In the genomic region with DNA sequence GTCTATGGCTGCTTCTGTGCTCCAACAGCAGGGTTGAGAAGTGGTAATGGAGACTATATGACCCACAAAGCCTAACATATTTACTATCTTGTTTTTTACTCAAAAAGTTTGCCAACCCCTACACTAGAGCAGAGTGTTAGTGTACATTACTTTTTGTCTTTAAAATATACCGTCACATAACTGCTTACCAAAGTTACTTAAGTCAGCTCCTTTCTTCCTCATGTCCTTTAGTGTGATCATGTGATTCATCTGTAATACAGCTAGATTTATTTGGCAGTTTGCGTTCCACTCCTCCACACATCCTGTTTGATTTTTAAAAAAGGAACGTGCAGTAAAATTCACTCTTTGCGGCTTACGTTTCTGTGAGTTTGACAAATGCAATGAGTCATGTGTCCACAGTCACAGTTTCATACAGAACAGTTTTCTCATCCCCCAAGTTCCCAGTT, we compare ENCODE assay signal across 8 cellular contexts.
A peak's percentile ranks its signal among the peaks of the same experiment; 100 is the strongest.
DNase-seq lines count a peak whose midpoint lies in the region; ATAC-seq and TF ChIP-seq lines count a peak whose summit lies in the region.

No MANE protein-coding gene starts in this region.

- no peaks in the 10 kb centered on the region for H3K9me3 Mint-ChIP-seq in dendritic cell treated with granulocyte-macrophage colony-stimulating factor and Interleukin-4, amounts not matched to agents 40 ng/mL and 50 ng/mL, for 4 days

- DNase-seq in activated CD4-positive, CD25-positive, alpha-beta regulatory T cell (lab: John Stamatoyannopoulos, UW) = no peak
- peak; percentile 86 for DNase-seq in PC-3
- DNase-seq in prostate gland (ENCODE audit: low spot score) = peak; percentile 19
- DNase-seq in DMS153 (lab: John Stamatoyannopoulos, UW) = no peak
- DNase-seq in GOT3 (lab: John Stamatoyannopoulos, UW) = no peak

- no TSS peak for BruUV-seq in PC-3 (replicated peaks; lab: Mats Ljungman, UMichigan)

- peak overlapping the region; percentile 87 for H3K27ac ChIP-seq in PC-3 (ENCODE audit: low read length)
- H3K27ac ChIP-seq in prostate gland = peak overlapping the region; percentile 8 to 67

- no peaks in the 10 kb centered on the region for H3K36me3 Mint-ChIP-seq in dendritic cell treated with granulocyte-macrophage colony-stimulating factor and Interleukin-4, amounts not matched to agents 40 ng/mL and 50 ng/mL, for 4 days (ENCODE audit: low read depth)

- H3K27me3 ChIP-seq in PC-3 (ENCODE audit: low read length) (no peaks in the 10 kb centered on the region), prostate gland (replicated peaks; ENCODE audit: insufficient read depth) (no peaks in the 10 kb centered on the region)

- H3K9me3 ChIP-seq in PC-3 (ENCODE audit: low read length) (no peaks in the 10 kb centered on the region), prostate gland (no peaks in the 10 kb centered on the region)

- peak; percentile 88 to 91 for ATAC-seq in activated CD4-positive, CD25-positive, alpha-beta regulatory T cell treated with anti-CD3 and anti-CD28 coated beads, Interleukin-2, amount 50 U/mL, for 24 hours
- ATAC-seq in HG02870 (IDR thresholded peaks at IDR 0.05; ENCODE audit: unreplicated experiment) (peak; percentile 97), PC-3 (peak; percentile 85)

- H3K4me1 ChIP-seq in PC-3 (ENCODE audit: insufficient read depth, low read length) (peaks cover 18% of the 10 kb centered on the region), prostate gland (replicated peaks) (no peaks in the 10 kb centered on the region)

- peak overlapping the region; percentile 71 for H2AFZ ChIP-seq in PC-3 (ENCODE audit: low read length)

- H3F3A ChIP-seq in PC-3 (ENCODE audit: low read length, unreplicated experiment) = no peaks in the 10 kb centered on the region

- TF ChIP-seq CTCF in PC-3 (conservative IDR thresholded peaks at IDR 0.05; ENCODE audit: low read depth, low read length) = no peak
- TF ChIP-seq CTCF in prostate gland (IDR thresholded peaks at IDR 0.05) = no peak

- peak overlapping the region; percentile 81 for H3K27ac Mint-ChIP-seq in dendritic cell treated with granulocyte-macrophage colony-stimulating factor and Interleukin-4, amounts not matched to agents 40 ng/mL and 50 ng/mL, for 4 days

- no peak for TF ChIP-seq POLR2A in prostate gland (IDR thresholded peaks at IDR 0.05)

- intact Hi-C loops in PC-3 (cut with micrococcal nuclease) (no loop called here), prostate gland (cut with DNase I) (no loop called here)
- intact Hi-C loops in dendritic cell treated with granulocyte-macrophage colony-stimulating factor and Interleukin-4, amounts not matched to agents 40 ng/mL and 50 ng/mL, for 4 days (cut with micrococcal nuclease) = no loop called here

- H3K27me3 Mint-ChIP-seq in dendritic cell treated with granulocyte-macrophage colony-stimulating factor and Interleukin-4, amounts not matched to agents 40 ng/mL and 50 ng/mL, for 4 days = no peaks in the 10 kb centered on the region

- peak overlapping the region; percentile 51 for H3K4me3 Mint-ChIP-seq in dendritic cell treated with granulocyte-macrophage colony-stimulating factor and Interleukin-4, amounts not matched to agents 40 ng/mL and 50 ng/mL, for 4 days

- 3% methylated on average over 5 of the region's 5 CpGs for WGBS in prostate gland

- no peaks in the 10 kb centered on the region for H3K9me2 ChIP-seq in PC-3 (replicated peaks; ENCODE audit: low read length)

- H3K79me2 ChIP-seq in PC-3 (ENCODE audit: low read length) = no peaks in the 10 kb centered on the region

- peak overlapping the region; percentile 61 for H3K4me2 ChIP-seq in PC-3 (ENCODE audit: low read length)

- peak overlapping the region; percentile 42 for H3K9ac ChIP-seq in PC-3 (ENCODE audit: low read length)

- POLR2A ChIA-PET in PC-3 (lab: Charles Lee; ENCODE audit: unreplicated experiment) = interaction anchor here (0.6 kb wide), 1 partner anchor 34 kb away, joined by 5 read pairs; no protein-coding TSS in a partner anchor

- no peaks in the 10 kb centered on the region for H3K36me3 ChIP-seq in PC-3 (ENCODE audit: low read depth, low read length)
- H3K36me3 ChIP-seq in prostate gland = no peaks in the 10 kb centered on the region

- peaks cover 29% of the 10 kb centered on the region for H3K4me1 Mint-ChIP-seq in dendritic cell treated with granulocyte-macrophage colony-stimulating factor and Interleukin-4, amounts not matched to agents 40 ng/mL and 50 ng/mL, for 4 days (ENCODE audit: low read depth)

- H3K4me3 ChIP-seq in PC-3 (ENCODE audit: low read length) (peak overlapping the region; percentile 13; the same call in 1 of the 2 replicates), prostate gland (no peak overlapping the region)

- CTCF ChIA-PET in PC-3 (lab: Charles Lee) = no interaction called here

- no peaks in the 10 kb centered on the region for H4K20me1 ChIP-seq in PC-3 (ENCODE audit: low read length)

Comparison
In these comparisons a context has a peak if more than half of its experiments do, and no peak if none do; other contexts are left out.
1. DNase-seq: peak in PC-3 (single experiment) and prostate gland (single experiment); none in activated CD4-positive, CD25-positive, alpha-beta regulatory T cell (0 of 4), DMS153 (single experiment) and GOT3 (single experiment).
2. Peak in every context shown above with its lines, with median percentiles within 50 percentile points of each other: ATAC-seq.